8 cellular contexts compared by ENCODE assay signal in genomic region chr6:56699066-56699654, GRCh38. TPM values are rescaled to one million over a fixed set of nuclear protein-coding genes. Genes with fewer than 3 reads are reported as not detected.
DNase-seq lines count a peak whose midpoint lies in the region; ATAC-seq and TF ChIP-seq lines count a peak whose summit lies in the region.

No MANE protein-coding gene starts in this region.

- peak; percentile 60 for DNase-seq in A673 (ENCODE audit: low spot score)
- DNase-seq in GM20000 (ENCODE audit: low spot score): peak; percentile 31
- no peak for DNase-seq in Panc1 (ENCODE audit: low read depth, low spot score)
- peak; percentile 40 for DNase-seq in fibroblast of gingiva (ENCODE audit: low read depth)
- DNase-seq in gastrocnemius medialis: no peak
- no peak for DNase-seq in immature natural killer cell

- CTCF ChIA-PET in A673 (lab: Charles Lee) (interaction anchor here (1.0 to 1.1 kb wide), 2 partner anchors 55 to 153 kb away, joined by 3 to 5 read pairs; no protein-coding TSS in a partner anchor), Panc1 (lab: Charles Lee) (interaction anchor here (0.8 kb wide), 1 partner anchor 144 kb away, joined by 3 read pairs; no protein-coding TSS in a partner anchor)

- H3K27me3 Mint-ChIP-seq in immature natural killer cell (ENCODE audit: low read depth in 3 of 3): peaks cover 0 to 1% (median 1%) of the 10 kb centered on the region in 3 donors

- ATAC-seq in Panc1 (no peak), gastrocnemius medialis (peak; percentile 44 to 68), GM18868 (IDR thresholded peaks at IDR 0.05; ENCODE audit: unreplicated experiment) (no peak), GM21786 (IDR thresholded peaks at IDR 0.05; ENCODE audit: unreplicated experiment) (no peak)

- H3K4me1 Mint-ChIP-seq in immature natural killer cell: no peaks in the 10 kb centered on the region

- no peaks in the 10 kb centered on the region for H3K36me3 Mint-ChIP-seq in immature natural killer cell

- H3K36me3 ChIP-seq in A673 (ENCODE audit: insufficient read depth, low read length, poor library complexity, severe bottlenecking) (no peaks in the 10 kb centered on the region), Panc1 (ENCODE audit: control insufficient read depth, insufficient read depth, low read length) (peaks cover 2% of the 10 kb centered on the region; the same call in 1 of the 2 replicates), gastrocnemius medialis (no peaks in the 10 kb centered on the region)

- no peak overlapping the region for H3K27ac Mint-ChIP-seq in immature natural killer cell

- peak; percentile 74 for TF ChIP-seq CTCF in A673 (conservative IDR thresholded peaks at IDR 0.05; ENCODE audit: low read depth, low read length)
- TF ChIP-seq CTCF in GM20000 (IDR thresholded peaks at IDR 0.05; ENCODE audit: extremely low read depth, missing control alignments): peak; percentile 40
- peak; percentile 67; the same call in 1 of the 2 replicates for TF ChIP-seq CTCF in Panc1 (IDR thresholded peaks at IDR 0.05)
- peak; percentile 55 to 79 (median 65) for TF ChIP-seq CTCF in gastrocnemius medialis (IDR thresholded peaks at IDR 0.05 in 4 of 5, conservative IDR thresholded peaks at IDR 0.05 in 1 of 5)

- in situ Hi-C loops in Panc1 (cut with HindIII; ENCODE audit: low pct_unique_long_range_greater_than_20kb, low sequenced_read_pairs) (no loop called here), gastrocnemius medialis (cut with MboI; ENCODE audit: low sequenced_read_pairs in 4 of 4) (loop anchor here (5.0 to 10.0 kb wide), 4 partner anchors 52 to 146 kb away; partner anchors contain the start of gene DST (in 1 of the 4))

- POLR2A ChIA-PET in A673 (lab: Charles Lee; ENCODE audit: low non-redundant PET) (no interaction called here), Panc1 (lab: Charles Lee) (no interaction called here)

- intact Hi-C loops in A673 (cut with micrococcal nuclease; ENCODE audit: unreplicated experiment): loop anchor here (1.0 to 5.0 kb wide), 2 partner anchors 61 to 342 kb away; no protein-coding TSS in a partner anchor
- intact Hi-C loops in Panc1 (cut with micrococcal nuclease; ENCODE audit: unreplicated experiment): loop anchor here (2.0 kb wide), 1 partner anchor 62 kb away; no protein-coding TSS in a partner anchor
- intact Hi-C loops in gastrocnemius medialis (cut with DNase I; ENCODE audit: low total_unique reads): loop anchor here (1.0 to 10.0 kb wide), 2 partner anchors 62 to 476 kb away; partner anchors contain the start of gene BAG2

- H3K27ac ChIP-seq in A673 (ENCODE audit: low read depth, low read length, poor library complexity, severe bottlenecking) (no peak overlapping the region), Panc1 (ENCODE audit: low read length) (no peak overlapping the region), gastrocnemius medialis (peak overlapping the region in 1 of 4 donors; percentile 89)

- H3K4me3 ChIP-seq in A673 (ENCODE audit: low read depth, low read length, poor library complexity, severe bottlenecking) (no peak overlapping the region), Panc1 (ENCODE audit: low read depth in 2 of 2, low read length in 2 of 2) (no peak overlapping the region), gastrocnemius medialis (no peak overlapping the region)

- TF ChIP-seq POLR2A in gastrocnemius medialis (IDR thresholded peaks at IDR 0.05): no peak

- H3K9me3 ChIP-seq in A673 (ENCODE audit: low read depth, low read length, poor library complexity, severe bottlenecking) (no peaks in the 10 kb centered on the region), Panc1 (ENCODE audit: control insufficient read depth, insufficient read depth, low read depth, low read length) (no peaks in the 10 kb centered on the region), gastrocnemius medialis (no peaks in the 10 kb centered on the region)

- BruUV-seq in A673 (replicated peaks; lab: Mats Ljungman, UMichigan) (no TSS peak), Panc1 (replicated peaks; lab: Mats Ljungman, UMichigan) (no TSS peak)

- H3K9me3 Mint-ChIP-seq in immature natural killer cell: no peaks in the 10 kb centered on the region

- no peak overlapping the region for H3K4me3 Mint-ChIP-seq in immature natural killer cell

- H3K27me3 ChIP-seq in A673 (replicated peaks; ENCODE audit: insufficient read depth, low read depth, low read length, poor library complexity): no peaks in the 10 kb centered on the region
- H3K27me3 ChIP-seq in Panc1 (ENCODE audit: control insufficient read depth, insufficient read depth, low read length): no peaks in the 10 kb centered on the region
- H3K27me3 ChIP-seq in gastrocnemius medialis: no peaks in the 10 kb centered on the region

- H3K4me1 ChIP-seq in A673 (ENCODE audit: insufficient read depth, low read length, poor library complexity, severe bottlenecking) (no peaks in the 10 kb centered on the region), Panc1 (ENCODE audit: control insufficient read depth, insufficient read depth, low read length) (peaks cover 4% of the 10 kb centered on the region; the same call in 1 of the 2 replicates), gastrocnemius medialis (peaks cover 14 to 19% of the 10 kb centered on the region in 2 donors)

RNA-seq across cellular contexts. Expression of gene DST, which starts 56.5 kb away (rescaled TPM):
- total RNA-seq in A673 (2021): 71.8 and 73.2 TPM in 2 replicates
- total RNA-seq in Panc1 (2021; ENCODE audit: unreplicated experiment): 230 TPM
- 130 TPM for polyA plus RNA-seq in Panc1 (2012; ENCODE audit: insufficient read length)
- total RNA-seq in gastrocnemius medialis: 100 to 1,000 TPM; 114 to 219 (median 204) TPM
- polyA plus RNA-seq in immature natural killer cell: 1 to 10 TPM in 1 of 3 donors, under 1 TPM in 2; 0.13 to 4.6 (median 0.99) TPM

Comparison
In these comparisons a context has a peak if more than half of its experiments do, and no peak if none do; other contexts are left out.
1. DNase-seq: peak in A673 (single experiment), GM20000 (single experiment) and fibroblast of gingiva (single experiment); none in Panc1 (single experiment), gastrocnemius medialis (0 of 2) and immature natural killer cell (0 of 3).
2. ATAC-seq: peak in gastrocnemius medialis (2 of 2); none in Panc1 (single experiment), GM18868 (single experiment) and GM21786 (single experiment).
3. Peak in every context shown above with its lines, with median percentiles within 50 percentile points of each other: CTCF ChIP-seq.